Comparison of ENCODE assay signal across 21 cellular contexts in genomic region chr3:150612494-150612893, GRCh38.
"Had no signal": no experiment of that assay in that cellular context is flagged by ENCODE, and none has a peak within 500 bp of the region (broad histone marks: within the 10 kb centered on the region; RNA-seq: fewer than 3 reads in every experiment).

No MANE protein-coding gene starts in this region.

- H3K9me3 ChIP-seq: colonic mucosa, sigmoid colon, SK-N-SH, thoracic aorta, upper lobe of left lung had no signal

- H3K9ac ChIP-seq: SK-N-SH had no signal

- H3K27me3 ChIP-seq: brain microvascular endothelial cell, colonic mucosa, foreskin keratinocyte, sigmoid colon, upper lobe of left lung had no signal

- H3K27ac Mint-ChIP-seq: endodermal cell; nephron progenitor cell; stimulated activated naive B cell treated with anti-CD40 and anti-IgM and Interleukin-4, amounts not matched to agents 10 μg/mL and 1 μg/mL and 100 μg/mL, for 72 hours had no signal

- H3K4me2 ChIP-seq: SK-N-SH had no signal

- H3K27ac ChIP-seq: brain microvascular endothelial cell, colonic mucosa, foreskin keratinocyte, sigmoid colon, thoracic aorta, upper lobe of left lung had no signal

- H3K27me3 Mint-ChIP-seq: stimulated activated naive B cell treated with anti-CD40 and anti-IgM and Interleukin-4, amounts not matched to agents 10 μg/mL and 1 μg/mL and 100 μg/mL, for 72 hours had no signal

- H3K36me3 ChIP-seq: brain microvascular endothelial cell, colonic mucosa had no signal

- ATAC-seq: foreskin keratinocyte; left colon; stimulated activated naive B cell treated with anti-CD40 and anti-IgM and Interleukin-4, amounts not matched to agents 10 μg/mL and 1 μg/mL and 100 μg/mL, for 72 hours had no signal

- H3K4me3 ChIP-seq: colonic mucosa, lung, sigmoid colon, thoracic aorta, upper lobe of left lung had no signal

- DNase-seq: activated CD4-positive, alpha-beta T cell treated with anti-CD3 and anti-CD28 coated beads, Interleukin-2, amount 50 U/mL, for 1 hour; activated CD4-positive, CD25-positive, alpha-beta regulatory T cell; aorta; brain microvascular endothelial cell; central memory CD4-positive, alpha-beta T cell; colonic mucosa; endodermal cell; foreskin keratinocyte; hypothalamus; islet precursor cell; left colon; nephron progenitor cell; nucleus accumbens; sigmoid colon; SK-N-SH; stimulated activated CD4-positive, alpha-beta T cell treated with anti-CD3 and anti-CD28 coated beads, Interleukin-4, amount 100 ng/mL, for 4 hours; stimulated activated naive B cell treated with anti-CD40 and anti-IgM and Interleukin-4, amounts not matched to agents 10 μg/mL and 1 μg/mL and 100 μg/mL, for 72 hours; T-helper 9 cell had no signal

- H3K4me3 Mint-ChIP-seq: endodermal cell; nephron progenitor cell; stimulated activated naive B cell treated with anti-CD40 and anti-IgM and Interleukin-4, amounts not matched to agents 10 μg/mL and 1 μg/mL and 100 μg/mL, for 72 hours had no signal
